ENCODE assay signal across 9 cellular contexts in the genomic region with DNA sequence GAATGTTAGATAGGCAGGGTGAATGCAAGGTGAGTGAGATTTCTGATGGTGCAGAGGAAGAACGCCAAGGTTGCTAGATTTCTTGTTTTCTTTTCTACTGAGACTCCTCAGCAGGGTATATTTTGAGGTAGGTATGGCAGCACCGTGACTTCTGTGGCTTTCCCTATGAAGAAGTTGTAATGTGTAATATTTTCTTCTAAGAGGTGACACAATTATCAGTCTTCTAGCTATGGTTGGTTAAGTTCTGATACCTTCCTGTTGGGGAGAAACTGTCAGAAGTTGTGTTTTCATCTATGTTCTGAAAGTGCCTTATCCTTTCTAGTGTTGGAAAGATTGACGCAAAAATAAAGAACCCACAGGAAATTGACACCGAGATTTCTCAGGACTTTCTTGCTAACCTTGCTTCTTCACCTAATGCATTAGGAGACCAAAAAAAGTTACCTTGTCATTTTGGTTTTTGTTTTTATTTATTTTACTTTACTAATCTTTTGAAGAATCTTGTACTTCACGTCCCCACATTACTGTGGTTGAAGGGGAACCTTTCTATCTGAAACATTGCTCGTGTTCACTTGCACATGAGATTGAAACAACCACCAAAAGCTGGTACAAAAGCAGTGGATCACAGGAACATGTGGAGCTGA. TPM values are rescaled to one million over a fixed set of nuclear protein-coding genes. Genes with fewer than 3 reads are reported as not detected.
DNase-seq lines count a peak whose midpoint lies in the region; ATAC-seq and TF ChIP-seq lines count a peak whose summit lies in the region.
"Had no signal": no experiment of that assay in that cellular context is flagged by ENCODE, and none has a peak within 500 bp of the region (broad histone marks: within the 10 kb centered on the region; RNA-seq: fewer than 3 reads in every experiment).

No MANE protein-coding gene starts in this region.

- peaks cover 0 to 22% (median 0%) of the 10 kb centered on the region in 3 donors for H3K36me3 ChIP-seq in esophagus squamous epithelium

- peaks cover 0 to 17% (median 7%) of the 10 kb centered on the region in 3 donors for H3K9me3 ChIP-seq in esophagus squamous epithelium

- no peak for DNase-seq in esophagus squamous epithelium (lab: John Stamatoyannopoulos, UW)
- DNase-seq in DMS 273 treated with DMSO at 0.1 percent for 48 hours (lab: John Stamatoyannopoulos, UW), result no peak
- DNase-seq in NCI-H345 (lab: John Stamatoyannopoulos, UW), result no peak
- no peak for DNase-seq in Kasumi-1 (lab: John Stamatoyannopoulos, UW)
- DNase-seq in inferior parietal cortex (ENCODE audit: extremely low spot score), result no peak
- DNase-seq: lower lobe of right lung had no signal

- H3K4me1 ChIP-seq in esophagus squamous epithelium, result no peaks in the 10 kb centered on the region
- H3K4me1 ChIP-seq: lower lobe of right lung had no signal

- 70 to 85% methylated on average over 6 of the region's 6 CpGs for WGBS in esophagus squamous epithelium, 2 donors

- TF ChIP-seq CTCF in esophagus squamous epithelium (IDR thresholded peaks at IDR 0.05), result no peak

- TF ChIP-seq POLR2A in esophagus squamous epithelium (IDR thresholded peaks at IDR 0.05), result no peak

- peak overlapping the region in 3 of 4 donors; percentile 16 to 42 (median 19) for H3K27ac ChIP-seq in esophagus squamous epithelium

- intact Hi-C loops in esophagus squamous epithelium (cut with DNase I), result no loop called here

- H3K4me3 ChIP-seq in esophagus squamous epithelium, result no peak overlapping the region
- H3K4me3 ChIP-seq: lower lobe of right lung had no signal

- H3K27me3 ChIP-seq in esophagus squamous epithelium, result no peaks in the 10 kb centered on the region

- ATAC-seq in GM18508 (IDR thresholded peaks at IDR 0.05; ENCODE audit: insufficient read depth, unreplicated experiment) (peak; percentile 53), GM21515 (IDR thresholded peaks at IDR 0.05; ENCODE audit: unreplicated experiment) (peak; percentile 68), HG03442 (IDR thresholded peaks at IDR 0.05; ENCODE audit: unreplicated experiment) (peak; percentile 71)

RNA-seq across cellular contexts. Expression of gene IL18R1, which starts 11.9 kb away (rescaled TPM):
- total RNA-seq in esophagus squamous epithelium, result 1 to 10 TPM in 3 of 4 donors, under 1 TPM in 1; 0.45 to 5.5 (median 1.8) TPM

RNA-seq across cellular contexts. Expression of gene IL18RAP, which starts 55.5 kb away (rescaled TPM):
- total RNA-seq in esophagus squamous epithelium, result 1 to 10 TPM in 2 of 4 donors, under 1 TPM in 1, not detected in 1; 0.61 to 4.3 (median 3.4) TPM

RNA-seq across cellular contexts. Expression of gene IL1RL1, which starts 56.1 kb away (rescaled TPM):
- total RNA-seq in esophagus squamous epithelium, result 10 to 100 TPM in 1 of 4 donors, 1 to 10 TPM in 2, under 1 TPM in 1; 0.45 to 10.9 (median 5.8) TPM
